20 cellular contexts compared by ENCODE assay signal in genomic region chr1:20183035-20183434, GRCh38. TPM values are rescaled to one million over a fixed set of nuclear protein-coding genes. Genes with fewer than 3 reads are reported as not detected.
DNase-seq lines count a peak whose midpoint lies in the region; ATAC-seq and TF ChIP-seq lines count a peak whose summit lies in the region.
"Had no signal": no experiment of that assay in that cellular context is flagged by ENCODE, and none has a peak within 500 bp of the region (broad histone marks: within the 10 kb centered on the region; RNA-seq: fewer than 3 reads in every experiment).

No MANE protein-coding gene starts in this region.

- no peak for TF ChIP-seq RAD21 in liver (IDR thresholded peaks at IDR 0.05)

- POLR2A ChIA-PET in CD4-positive, alpha-beta T cell (lab: Charles Lee): no interaction called here

- no peak for TF ChIP-seq CTCF in CD4-positive, alpha-beta T cell (IDR thresholded peaks at IDR 0.05)
- no peak for TF ChIP-seq CTCF in liver (IDR thresholded peaks at IDR 0.05; ENCODE audit: low read depth, low read length, missing input control)

- H3K4me1 Mint-ChIP-seq in CD4-positive, alpha-beta T cell (ENCODE audit: low read depth): peaks cover 41% of the 10 kb centered on the region
- H3K4me1 Mint-ChIP-seq in activated T-cell treated with anti-CD3 and anti-CD28 coated beads, Interleukin-2, amount 50 U/mL, for 4 hours (ENCODE audit: low read depth): peaks cover 40% of the 10 kb centered on the region

- H3K36me3 Mint-ChIP-seq in CD4-positive, alpha-beta T cell (ENCODE audit: low read depth): no peaks in the 10 kb centered on the region
- no peaks in the 10 kb centered on the region for H3K36me3 Mint-ChIP-seq in activated T-cell treated with anti-CD3 and anti-CD28 coated beads, Interleukin-2, amount 50 U/mL, for 4 hours (ENCODE audit: insufficient read depth)
- H3K36me3 Mint-ChIP-seq: CD8-positive, alpha-beta T cell had no signal

- CTCF ChIA-PET in CD4-positive, alpha-beta T cell (lab: Charles Lee): interaction anchor here (1.4 kb wide), 1 partner anchor 30 kb away, joined by 3 read pairs; no protein-coding TSS in a partner anchor

- H3K27me3 ChIP-seq in CD4-positive, alpha-beta T cell (ENCODE audit: control insufficient read depth, insufficient read depth, low read length): no peaks in the 10 kb centered on the region
- H3K27me3 ChIP-seq in liver (ENCODE audit: control insufficient read depth in 4 of 4, insufficient read depth in 4 of 4, low read length in 3 of 4): no peaks in the 10 kb centered on the region
- no peaks in the 10 kb centered on the region for H3K27me3 ChIP-seq in rectal smooth muscle tissue (ENCODE audit: control insufficient read depth, insufficient read depth, low read length)
- H3K27me3 ChIP-seq: BE2C had no signal

- H3K4me3 Mint-ChIP-seq in CD4-positive, alpha-beta T cell: no peak overlapping the region
- H3K4me3 Mint-ChIP-seq in activated T-cell treated with anti-CD3 and anti-CD28 coated beads, Interleukin-2, amount 50 U/mL, for 4 hours: no peak overlapping the region
- H3K4me3 Mint-ChIP-seq: CD8-positive, alpha-beta T cell; HFFc6 had no signal

- intact Hi-C loops in CD4-positive, alpha-beta T cell (cut with DNase I, micrococcal nuclease): no loop called here
- intact Hi-C loops in cardiac septum (cut with DNase I): no loop called here

- no peaks in the 10 kb centered on the region for H3K9me3 Mint-ChIP-seq in CD4-positive, alpha-beta T cell
- H3K9me3 Mint-ChIP-seq in activated T-cell treated with anti-CD3 and anti-CD28 coated beads, Interleukin-2, amount 50 U/mL, for 4 hours: peaks cover 5% of the 10 kb centered on the region
- H3K9me3 Mint-ChIP-seq: CD8-positive, alpha-beta T cell; HFFc6 had no signal

- H3K4me3 ChIP-seq in liver (ENCODE audit: low read depth in 1 of 3, low read length in 3 of 3): no peak overlapping the region
- H3K4me3 ChIP-seq in rectal smooth muscle tissue (ENCODE audit: low read length): no peak overlapping the region

- H3K27me3 Mint-ChIP-seq in CD4-positive, alpha-beta T cell: no peaks in the 10 kb centered on the region
- peaks cover 5% of the 10 kb centered on the region for H3K27me3 Mint-ChIP-seq in activated T-cell treated with anti-CD3 and anti-CD28 coated beads, Interleukin-2, amount 50 U/mL, for 4 hours (ENCODE audit: low read depth)

- H3K9me3 ChIP-seq in CD4-positive, alpha-beta T cell (ENCODE audit: control insufficient read depth, low read length): no peaks in the 10 kb centered on the region
- no peaks in the 10 kb centered on the region for H3K9me3 ChIP-seq in liver (ENCODE audit: control insufficient read depth in 4 of 4, low read length in 3 of 4)
- H3K9me3 ChIP-seq: BE2C had no signal

- peak overlapping the region; percentile 79 for H3K27ac Mint-ChIP-seq in CD4-positive, alpha-beta T cell
- H3K27ac Mint-ChIP-seq: HFFc6 had no signal

- 39% methylated on average over 10 of the region's 10 CpGs for WGBS in liver

- H3K36me3 ChIP-seq in liver (ENCODE audit: control insufficient read depth in 4 of 4, insufficient read depth in 3 of 4, low read depth in 1 of 4, low read length in 3 of 4): no peaks in the 10 kb centered on the region
- H3K36me3 ChIP-seq in rectal smooth muscle tissue (ENCODE audit: control insufficient read depth, insufficient read depth, low read length): no peaks in the 10 kb centered on the region
- H3K36me3 ChIP-seq: BE2C had no signal

- H3K9ac ChIP-seq in liver (ENCODE audit: low read depth in 1 of 2, low read length in 2 of 2): no peak overlapping the region
- H3K9ac ChIP-seq in rectal smooth muscle tissue (ENCODE audit: low read length): no peak overlapping the region

- H3K4me1 ChIP-seq in liver (ENCODE audit: control insufficient read depth in 4 of 4, insufficient read depth in 4 of 4, low read length in 3 of 4) (peaks cover 4 to 42% (median 34%) of the 10 kb centered on the region in 4 donors), rectal smooth muscle tissue (ENCODE audit: control insufficient read depth, insufficient read depth, low read length) (peaks cover 32% of the 10 kb centered on the region)

- DNase-seq in CD4-positive, alpha-beta T cell: no peak
- DNase-seq in amniotic epithelial cell (ENCODE audit: low read depth) (peak; percentile 29), NCI-H748 (lab: John Stamatoyannopoulos, UW; ENCODE audit: unreplicated experiment) (no peak), cardiac septum (ENCODE audit: low spot score) (no peak)
- DNase-seq in activated T-cell treated with anti-CD3 and anti-CD28 coated beads, Interleukin-2, amount 50 U/mL, for 4 hours: no peak
- DNase-seq: BE2C; CD8-positive, alpha-beta T cell; DMS79; H7; HFFc6; NCI-H1105; NCI-H1694; NCI-H2081 treated with DMSO at 0.1 percent for 48 hours; NCI-H446 treated with DMSO at 0.1 percent for 48 hours; NCI-H69; Right ventricle myocardium superior had no signal

- H3K27ac ChIP-seq in CD4-positive, alpha-beta T cell (ENCODE audit: low read depth, low read length): no peak overlapping the region
- H3K27ac ChIP-seq in liver (ENCODE audit: low read depth in 1 of 2, low read length in 2 of 2): peak overlapping the region in 1 of 2 donors; percentile 63
- H3K27ac ChIP-seq in rectal smooth muscle tissue (ENCODE audit: low read depth, low read length): peak overlapping the region; percentile 95

- ATAC-seq in CD4-positive, alpha-beta T cell (ENCODE audit: poor library complexity): no peak
- ATAC-seq in activated T-cell treated with anti-CD3 and anti-CD28 coated beads, Interleukin-2, amount 50 U/mL, for 4 hours: no peak
- ATAC-seq in HG03108 (IDR thresholded peaks at IDR 0.05; ENCODE audit: unreplicated experiment): no peak
- ATAC-seq: CD8-positive, alpha-beta T cell had no signal

TF ChIP-seq in liver, 16 proteins besides CTCF, POLR2A, EP300 and RAD21 (continues in another document):
- TF ChIP-seq, protein P1, sequence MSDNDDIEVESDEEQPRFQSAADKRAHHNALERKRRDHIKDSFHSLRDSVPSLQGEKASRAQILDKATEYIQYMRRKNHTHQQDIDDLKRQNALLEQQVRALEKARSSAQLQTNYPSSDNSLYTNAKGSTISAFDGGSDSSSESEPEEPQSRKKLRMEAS (IDR thresholded peaks at IDR 0.05): peak; percentile 23
- TF ChIP-seq RXRA (IDR thresholded peaks at IDR 0.05) (peak in 1 of 2 donors; percentile 65), FOXA1 (IDR thresholded peaks at IDR 0.05) (no peak), SP1 (IDR thresholded peaks at IDR 0.05) (no peak), REST (IDR thresholded peaks at IDR 0.05) (no peak), JUND (IDR thresholded peaks at IDR 0.05) (peak in 1 of 2 donors; percentile 30), EGR1 (IDR thresholded peaks at IDR 0.05; ENCODE audit: low read depth in 2 of 2) (no peak), YY1 (IDR thresholded peaks at IDR 0.05) (no peak), FOXA2 (IDR thresholded peaks at IDR 0.05) (no peak), HNF4A (conservative IDR thresholded peaks at IDR 0.05) (peak in 1 of 2 donors; percentile 64), HNF4G (IDR thresholded peaks at IDR 0.05) (no peak)

RNA-seq across cellular contexts. Expression of gene UBXN10, which starts 2.9 kb away (rescaled TPM):
- total RNA-seq in CD4-positive, alpha-beta T cell: under 1 TPM; 0.22 to 0.44 TPM
- total RNA-seq in liver (1 to 10 TPM; 1.1 to 2.3 TPM), cardiac septum (0.30 TPM)
- 1 to 10 TPM in 1 of 2 donors, under 1 TPM in 1; 0.50 to 1.1 TPM for polyA plus RNA-seq in liver
- under 1 TPM; 0.18 to 0.50 (median 0.33) TPM for total RNA-seq in activated T-cell treated with anti-CD3 and anti-CD28 coated beads, Interleukin-2, amount 50 U/mL, for 4 hours
- total RNA-seq: HFFc6, MCF 10A had no signal

RNA-seq across cellular contexts. Expression of gene PLA2G2C, which starts 3.3 kb away (rescaled TPM):
- total RNA-seq in CD4-positive, alpha-beta T cell: not detected
- not detected for total RNA-seq in liver
- polyA plus RNA-seq in liver: not detected
- not detected for total RNA-seq in activated T-cell treated with anti-CD3 and anti-CD28 coated beads, Interleukin-2, amount 50 U/mL, for 4 hours
- not detected for total RNA-seq in cardiac septum
- total RNA-seq: CD8-positive, alpha-beta T cell; H7; HFFc6; MCF 10A; Right ventricle myocardium superior had no signal

RNA-seq across cellular contexts. Expression of gene PLA2G2F, which starts 43.9 kb away (rescaled TPM):
- not detected for total RNA-seq in CD4-positive, alpha-beta T cell
- under 1 TPM in 1 of 2 donors, not detected in 1; under 0.01 TPM for total RNA-seq in liver
- not detected for polyA plus RNA-seq in liver
- total RNA-seq in activated T-cell treated with anti-CD3 and anti-CD28 coated beads, Interleukin-2, amount 50 U/mL, for 4 hours: not detected
- not detected for total RNA-seq in cardiac septum
- total RNA-seq: CD8-positive, alpha-beta T cell; H7; HFFc6; MCF 10A; Right ventricle myocardium superior had no signal
